15 cellular contexts compared by ENCODE assay signal in genomic region chr18:7601249-7601620, GRCh38. TPM values are rescaled to one million over a fixed set of nuclear protein-coding genes. Genes with fewer than 3 reads are reported as not detected.
DNase-seq lines count a peak whose midpoint lies in the region; ATAC-seq and TF ChIP-seq lines count a peak whose summit lies in the region.
"Had no signal": no experiment of that assay in that cellular context is flagged by ENCODE, and none has a peak within 500 bp of the region (broad histone marks: within the 10 kb centered on the region; RNA-seq: fewer than 3 reads in every experiment).

No MANE protein-coding gene starts in this region.

- H3K9me2 ChIP-seq in MM.1S (replicated peaks; ENCODE audit: insufficient read depth, low read length) = no peaks in the 10 kb centered on the region

- H3K4me3 ChIP-seq in MM.1S (ENCODE audit: low read length) (no peak overlapping the region), mammary epithelial cell (replicated peaks in 1 of 3; ENCODE audit: insufficient read depth in 1 of 3, low read depth in 2 of 3, low read length in 3 of 3) (no peak overlapping the region), mesenchymal stem cell (ENCODE audit: insufficient read depth in 1 of 2, low read depth in 1 of 2, low read length in 2 of 2) (no peak overlapping the region), Peyer's patch (no peak overlapping the region)
- H3K4me3 ChIP-seq: upper lobe of right lung had no signal

- 32% methylated on average over 6 of the region's 6 CpGs for WGBS in mammary epithelial cell (ENCODE audit: low coverage, missing lambda C conversion rate)
- WGBS in mesenchymal stem cell = 44% methylated on average over 4 of the region's 6 CpGs

- no peak overlapping the region for H3K14ac ChIP-seq in mesenchymal stem cell (ENCODE audit: low read length in 2 of 2)

- in situ Hi-C loops in mammary epithelial cell (cut with MboI; ENCODE audit: low sequenced_read_pairs in 2 of 2) = no loop called here

- H2BK5ac ChIP-seq in mesenchymal stem cell (ENCODE audit: low read depth, low read length, poor library complexity, severe bottlenecking) = no peak overlapping the region

- no peak overlapping the region for H3K27ac ChIP-seq in MM.1S (ENCODE audit: low read length)
- H3K27ac ChIP-seq in mammary epithelial cell (ENCODE audit: insufficient read depth, low read depth, low read length) = no peak overlapping the region
- H3K27ac ChIP-seq in mesenchymal stem cell (ENCODE audit: low read length, poor library complexity, severe bottlenecking) = peak overlapping the region; percentile 85
- H3K27ac ChIP-seq in Peyer's patch = no peak overlapping the region
- H3K27ac ChIP-seq: upper lobe of right lung had no signal

- H3K79me2 ChIP-seq in MM.1S (ENCODE audit: low read length) = no peaks in the 10 kb centered on the region
- H3K79me2 ChIP-seq in mammary epithelial cell (ENCODE audit: insufficient read depth, low read length) = peaks cover 77% of the 10 kb centered on the region

- no peak overlapping the region for H2AFZ ChIP-seq in MM.1S (ENCODE audit: low read length)
- no peak overlapping the region for H2AFZ ChIP-seq in mammary epithelial cell (ENCODE audit: low read depth, low read length)
- H2AFZ ChIP-seq in mesenchymal stem cell (ENCODE audit: low read depth, low read length) = no peak overlapping the region

- H2AK5ac ChIP-seq in mesenchymal stem cell (ENCODE audit: low read length, severe bottlenecking) = no peak overlapping the region

- no peaks in the 10 kb centered on the region for H3K36me3 ChIP-seq in MM.1S (replicated peaks; ENCODE audit: insufficient read depth, low read length)
- H3K36me3 ChIP-seq in mammary epithelial cell (ENCODE audit: insufficient read depth, low read length) = no peaks in the 10 kb centered on the region
- H3K36me3 ChIP-seq in mesenchymal stem cell (ENCODE audit: control insufficient read depth in 1 of 2, insufficient read depth in 2 of 2, low read depth in 1 of 2, low read length in 2 of 2) = no peaks in the 10 kb centered on the region
- H3K36me3 ChIP-seq in Peyer's patch = no peaks in the 10 kb centered on the region
- H3K36me3 ChIP-seq: upper lobe of right lung had no signal

- BruUV-seq in mammary epithelial cell (replicated peaks; lab: Mats Ljungman, UMichigan) = no TSS peak

- peaks cover 2% of the 10 kb centered on the region for H3K79me1 ChIP-seq in mesenchymal stem cell (replicated peaks; ENCODE audit: low read length, poor library complexity, severe bottlenecking)

- DNase-seq in EH (ENCODE audit: low read depth) (peak; percentile 81), MM.1S (peak; percentile 54), mammary epithelial cell (peak; percentile 80), mesenchymal stem cell (peak; percentile 71), activated gamma-delta T cell treated with Interleukin-2 at 50 U/mL for 16 hours (no peak), Peyer's patch (no peak), ecto neural progenitor cell (ENCODE audit: low spot score) (no peak)
- DNase-seq: activated CD8-positive, alpha-beta memory T cell treated with anti-CD3 and anti-CD28 coated beads, Interleukin-2, amount 10 ng/mL, durations not matched to agents 7 days and 5 days; activated naive CD8-positive, alpha-beta T cell treated with anti-CD3 and anti-CD28 coated beads, Interleukin-2, amount 50 U/mL, for 24 hours; C1 segment of cervical spinal cord; effector CD4-positive, alpha-beta T cell; small intestine; upper lobe of right lung had no signal

- H3K27me3 ChIP-seq in MM.1S (replicated peaks; ENCODE audit: insufficient read depth, low read length) = no peaks in the 10 kb centered on the region
- H3K27me3 ChIP-seq in mammary epithelial cell (ENCODE audit: insufficient read depth, low read length) = no peaks in the 10 kb centered on the region
- no peaks in the 10 kb centered on the region for H3K27me3 ChIP-seq in mesenchymal stem cell (ENCODE audit: control insufficient read depth in 1 of 2, insufficient read depth in 1 of 2, low read length in 2 of 2)
- no peaks in the 10 kb centered on the region for H3K27me3 ChIP-seq in Peyer's patch
- H3K27me3 ChIP-seq: upper lobe of right lung had no signal

- no peaks in the 10 kb centered on the region for H3F3A ChIP-seq in MM.1S (ENCODE audit: insufficient read depth, low read length)

- no peak overlapping the region for H2BK12ac ChIP-seq in mesenchymal stem cell (ENCODE audit: low read length in 2 of 2)

- no peak for ATAC-seq in HG03139 (IDR thresholded peaks at IDR 0.05; ENCODE audit: unreplicated experiment)
- ATAC-seq: activated CD8-positive, alpha-beta memory T cell treated with anti-CD3 and anti-CD28 coated beads, Interleukin-2, amount 10 ng/mL, durations not matched to agents 7 days and 5 days; activated naive CD8-positive, alpha-beta T cell treated with anti-CD3 and anti-CD28 coated beads, Interleukin-2, amount 50 U/mL, for 24 hours; upper lobe of right lung had no signal

- no peak overlapping the region for H3K23ac ChIP-seq in mesenchymal stem cell (ENCODE audit: low read length in 2 of 2)

- no peak for TF ChIP-seq POLR2A in Peyer's patch (IDR thresholded peaks at IDR 0.05)

- H3K9me3 ChIP-seq in MM.1S (replicated peaks; ENCODE audit: insufficient read depth, low read length) = no peaks in the 10 kb centered on the region
- no peaks in the 10 kb centered on the region for H3K9me3 ChIP-seq in mammary epithelial cell (replicated peaks; ENCODE audit: insufficient read depth, low read length)
- no peaks in the 10 kb centered on the region for H3K9me3 ChIP-seq in mesenchymal stem cell (ENCODE audit: control insufficient read depth, low read length)
- no peaks in the 10 kb centered on the region for H3K9me3 ChIP-seq in Peyer's patch
- H3K9me3 ChIP-seq: upper lobe of right lung had no signal

- no peak overlapping the region for H3K18ac ChIP-seq in mesenchymal stem cell (ENCODE audit: low read depth in 1 of 2, low read length in 2 of 2)

- intact Hi-C loops in mammary epithelial cell (cut with micrococcal nuclease) = no loop called here

- H4K20me1 ChIP-seq in MM.1S (ENCODE audit: insufficient read depth, low read length) (no peaks in the 10 kb centered on the region), mammary epithelial cell (ENCODE audit: insufficient read depth, low read length) (no peaks in the 10 kb centered on the region)

- CTCF ChIA-PET in mammary epithelial cell (lab: Charles Lee; ENCODE audit: low non-redundant PET) = no interaction called here

- H3K9ac ChIP-seq in MM.1S (ENCODE audit: low read length) = no peak overlapping the region
- H3K9ac ChIP-seq in mammary epithelial cell (ENCODE audit: insufficient read depth, low read length) = no peak overlapping the region
- H3K9ac ChIP-seq in mesenchymal stem cell (ENCODE audit: low read length) = no peak overlapping the region

- H4K91ac ChIP-seq in mesenchymal stem cell (ENCODE audit: low read length) = no peak overlapping the region

- H3K4ac ChIP-seq in mesenchymal stem cell (ENCODE audit: low read depth in 1 of 2, low read length in 2 of 2) = no peak overlapping the region

- no peak overlapping the region for H3K4me2 ChIP-seq in MM.1S (ENCODE audit: low read depth, low read length)
- peak overlapping the region; percentile 32 for H3K4me2 ChIP-seq in mammary epithelial cell (ENCODE audit: insufficient read depth, low read depth, low read length)
- H3K4me2 ChIP-seq in mesenchymal stem cell (ENCODE audit: low read length, poor library complexity, severe bottlenecking) = no peak overlapping the region

- no peak overlapping the region for H2BK120ac ChIP-seq in mesenchymal stem cell (ENCODE audit: low read depth, low read length)

- peaks cover 33% of the 10 kb centered on the region for H3K4me1 ChIP-seq in MM.1S (ENCODE audit: low read length)
- H3K4me1 ChIP-seq in mammary epithelial cell (ENCODE audit: insufficient read depth, low read length) = peaks cover 16% of the 10 kb centered on the region
- H3K4me1 ChIP-seq in mesenchymal stem cell (ENCODE audit: control insufficient read depth, insufficient read depth, low read depth, low read length) = peaks cover 31% of the 10 kb centered on the region
- no peaks in the 10 kb centered on the region for H3K4me1 ChIP-seq in Peyer's patch

- H2BK15ac ChIP-seq in mesenchymal stem cell (ENCODE audit: low read depth, poor library complexity, severe bottlenecking) = no peak overlapping the region

- H4K8ac ChIP-seq in mesenchymal stem cell (ENCODE audit: low read length) = no peak overlapping the region

- no peak for TF ChIP-seq CTCF in MM.1S (IDR thresholded peaks at IDR 0.05; ENCODE audit: low read length)
- peak; percentile 5 to 8 for TF ChIP-seq CTCF in mammary epithelial cell (conservative IDR thresholded peaks at IDR 0.05 in 1 of 2, IDR thresholded peaks at IDR 0.05 in 1 of 2; ENCODE audit: extremely low read depth in 1 of 2, insufficient read depth in 1 of 2, low read depth in 1 of 2, low read length in 2 of 2)
- TF ChIP-seq CTCF in Peyer's patch (IDR thresholded peaks at IDR 0.05) = no peak

- dilution Hi-C loops in mammary epithelial cell (cut with HindIII; ENCODE audit: low sequenced_read_pairs) = no loop called here

RNA-seq across cellular contexts. Expression of gene PTPRM, which starts 34.1 kb away (rescaled TPM):
- 10 to 100 TPM; 34.1 to 65.8 TPM for total RNA-seq in mammary epithelial cell
- 43.3 TPM for polyA plus RNA-seq in mammary epithelial cell
- polyA minus RNA-seq in mammary epithelial cell = 23.8 TPM
- polyA plus RNA-seq in mesenchymal stem cell (2013, experiment 1 of 2) = 57.5 TPM
- 57.1 TPM for polyA plus RNA-seq in mesenchymal stem cell (2013, experiment 2 of 2)
- 100 to 1,000 TPM in 1 of 4 donors, 10 to 100 TPM in 3; 39.6 to 211 (median 80.3) TPM for total RNA-seq in Peyer's patch
- total RNA-seq: OCI-LY7 had no signal

Comparison
In these comparisons a context has a peak if more than half of its experiments do, and no peak if none do; other contexts are left out.
1. DNase-seq: peak in EH (single experiment), MM.1S (single experiment), mammary epithelial cell (single experiment) and mesenchymal stem cell (single experiment); none in activated gamma-delta T cell treated with Interleukin-2 at 50 U/mL for 16 hours (single experiment), Peyer's patch (0 of 3) and ecto neural progenitor cell (single experiment).
2. CTCF ChIP-seq: peak in mammary epithelial cell (2 of 2); none in MM.1S (single experiment) and Peyer's patch (0 of 6).